Comparison of ENCODE assay signal across 18 cellular contexts in genomic region chr9:135283621-135284020, GRCh38.
DNase-seq lines count a peak whose midpoint lies in the region; ATAC-seq and TF ChIP-seq lines count a peak whose summit lies in the region.
"Had no signal": no experiment of that assay in that cellular context is flagged by ENCODE, and none has a peak within 500 bp of the region (broad histone marks: within the 10 kb centered on the region; RNA-seq: fewer than 3 reads in every experiment).

No MANE protein-coding gene starts in this region.

- peak; percentile 27 for DNase-seq in Right ventricle myocardium superior
- DNase-seq in right atrium auricular region (ENCODE audit: low spot score), result no peak
- no peak for DNase-seq in nephron progenitor cell
- no peak for DNase-seq in sciatic nerve (ENCODE audit: low spot score)
- no peak for DNase-seq in NCI-H1436 treated with DMSO at 0.1 percent for 48 hours (lab: John Stamatoyannopoulos, UW)
- no peak for DNase-seq in KBM-7
- DNase-seq: ACHN; BE2C; Calu3; CD8-positive, alpha-beta T cell; DMS53; DND-41; EL; GM23248 had no signal

- in situ Hi-C loops in KBM-7 (cut with MboI; ENCODE audit: low pct_unique_long_range_greater_than_20kb, low sequenced_read_pairs), result no loop called here

- H3K4me2 ChIP-seq in Loucy (ENCODE audit: low read depth, low read length, poor library complexity, severe bottlenecking), result peak overlapping the region; percentile 57

- no peak for TF ChIP-seq CTCF in right atrium auricular region (IDR thresholded peaks at IDR 0.05)
- no peak for TF ChIP-seq CTCF in Loucy (conservative IDR thresholded peaks at IDR 0.05; ENCODE audit: low read length)
- no peak for TF ChIP-seq CTCF in nephron progenitor cell (IDR thresholded peaks at IDR 0.05)

- H2AFZ ChIP-seq in Loucy (ENCODE audit: low read length), result peak overlapping the region; percentile 13
- H2AFZ ChIP-seq: GM23248 had no signal

- H3K27ac Mint-ChIP-seq in nephron progenitor cell, result peak overlapping the region; percentile 39
- H3K27ac Mint-ChIP-seq: CD14-positive monocyte; CD8-positive, alpha-beta T cell had no signal

- H4K20me1 ChIP-seq in Loucy (ENCODE audit: insufficient read depth, low read length, poor library complexity, severe bottlenecking), result no peaks in the 10 kb centered on the region

- no peak overlapping the region for H3K4me3 ChIP-seq in right atrium auricular region
- peak overlapping the region; percentile 40 for H3K4me3 ChIP-seq in Loucy (ENCODE audit: low read length, poor library complexity, severe bottlenecking)
- H3K4me3 ChIP-seq: GM12878, GM23248, HAP-1 had no signal

- H3K4me1 Mint-ChIP-seq in nephron progenitor cell, result peaks cover 21% of the 10 kb centered on the region
- H3K4me1 Mint-ChIP-seq: CD14-positive monocyte had no signal

- H3K4me3 Mint-ChIP-seq in nephron progenitor cell, result no peak overlapping the region
- H3K4me3 Mint-ChIP-seq: CD8-positive, alpha-beta T cell had no signal

- no peaks in the 10 kb centered on the region for H3K36me3 Mint-ChIP-seq in nephron progenitor cell (ENCODE audit: low read depth)
- H3K36me3 Mint-ChIP-seq: CD14-positive monocyte; CD8-positive, alpha-beta T cell had no signal

- H3K9me3 Mint-ChIP-seq in nephron progenitor cell, result peaks cover 3% of the 10 kb centered on the region
- H3K9me3 Mint-ChIP-seq: CD8-positive, alpha-beta T cell had no signal

- H3K27ac ChIP-seq in right atrium auricular region, result no peak overlapping the region
- H3K27ac ChIP-seq: GM23248 had no signal

- H3K27me3 Mint-ChIP-seq in nephron progenitor cell (ENCODE audit: low read depth, poor library complexity), result peaks cover 11% of the 10 kb centered on the region

- H3K4me1 ChIP-seq in right atrium auricular region, result peaks cover 0 to 14% of the 10 kb centered on the region in 2 donors
- H3K4me1 ChIP-seq in Loucy (ENCODE audit: insufficient read depth, low read length, poor library complexity, severe bottlenecking), result peaks cover 48% of the 10 kb centered on the region
- H3K4me1 ChIP-seq: HAP-1 had no signal

- H3K36me3 ChIP-seq in right atrium auricular region (no peaks in the 10 kb centered on the region), Loucy (ENCODE audit: insufficient read depth, low read length) (no peaks in the 10 kb centered on the region)
- H3K36me3 ChIP-seq: BE2C, HAP-1 had no signal

- H3K27me3 ChIP-seq in right atrium auricular region, result no peaks in the 10 kb centered on the region
- no peaks in the 10 kb centered on the region for H3K27me3 ChIP-seq in Loucy (ENCODE audit: insufficient read depth, low read length, poor library complexity, severe bottlenecking)
- H3K27me3 ChIP-seq: BE2C had no signal

- H3K9me2 ChIP-seq in Loucy (replicated peaks; ENCODE audit: low read depth, low read length), result no peaks in the 10 kb centered on the region

- ATAC-seq in Right ventricle myocardium superior (ENCODE audit: poor library complexity) (no peak), sciatic nerve (no peak)
- ATAC-seq: CD8-positive, alpha-beta T cell; GM12878 had no signal

- H3F3A ChIP-seq in Loucy (ENCODE audit: low read depth), result peaks cover 10% of the 10 kb centered on the region; the same call in 1 of the 2 replicates

- H3K9me3 ChIP-seq in right atrium auricular region, result no peaks in the 10 kb centered on the region
- H3K9me3 ChIP-seq in Loucy (ENCODE audit: insufficient read depth, low read depth, low read length), result no peaks in the 10 kb centered on the region
- H3K9me3 ChIP-seq: BE2C, HAP-1 had no signal

- intact Hi-C loops in Right ventricle myocardium superior (cut with DNase I) (no loop called here), sciatic nerve (cut with DNase I) (no loop called here)

- peak overlapping the region; percentile 52 for H3K9ac ChIP-seq in Loucy (ENCODE audit: low read depth, low read length, poor library complexity, severe bottlenecking)
- H3K9ac ChIP-seq: GM23248 had no signal

- H3K79me2 ChIP-seq in Loucy (ENCODE audit: insufficient read depth, low read length), result no peaks in the 10 kb centered on the region
